Comparison of ENCODE assay signal across 1 cellular context in genomic region chr2:120366698-120367097, GRCh38.
TF ChIP-seq lines count a peak whose summit lies in the region.

No MANE protein-coding gene starts in this region.

TF ChIP-seq in IMR-90, 13 proteins besides CTCF, POLR2A, EP300 and RAD21 (continued from another document):
- TF ChIP-seq, protein P1, sequence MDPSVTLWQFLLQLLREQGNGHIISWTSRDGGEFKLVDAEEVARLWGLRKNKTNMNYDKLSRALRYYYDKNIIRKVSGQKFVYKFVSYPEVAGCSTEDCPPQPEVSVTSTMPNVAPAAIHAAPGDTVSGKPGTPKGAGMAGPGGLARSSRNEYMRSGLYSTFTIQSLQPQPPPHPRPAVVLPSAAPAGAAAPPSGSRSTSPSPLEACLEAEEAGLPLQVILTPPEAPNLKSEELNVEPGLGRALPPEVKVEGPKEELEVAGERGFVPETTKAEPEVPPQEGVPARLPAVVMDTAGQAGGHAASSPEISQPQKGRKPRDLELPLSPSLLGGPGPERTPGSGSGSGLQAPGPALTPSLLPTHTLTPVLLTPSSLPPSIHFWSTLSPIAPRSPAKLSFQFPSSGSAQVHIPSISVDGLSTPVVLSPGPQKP (IDR thresholded peaks at IDR 0.05; ENCODE audit: borderline replicate concordance, low read depth, low read length), result no peak
- no peak for TF ChIP-seq RFX5 (IDR thresholded peaks at IDR 0.05; ENCODE audit: low read depth, low read length)
- TF ChIP-seq SMC3 (IDR thresholded peaks at IDR 0.05; ENCODE audit: low read depth, low read length), result no peak
- no peak for TF ChIP-seq RCOR1 (IDR thresholded peaks at IDR 0.05; ENCODE audit: insufficient replicate concordance, low read length)
- no peak for TF ChIP-seq MXI1 (IDR thresholded peaks at IDR 0.05; ENCODE audit: borderline replicate concordance, low read depth, low read length)
